ENCODE assay signal across 1 cellular context in the genomic region with DNA sequence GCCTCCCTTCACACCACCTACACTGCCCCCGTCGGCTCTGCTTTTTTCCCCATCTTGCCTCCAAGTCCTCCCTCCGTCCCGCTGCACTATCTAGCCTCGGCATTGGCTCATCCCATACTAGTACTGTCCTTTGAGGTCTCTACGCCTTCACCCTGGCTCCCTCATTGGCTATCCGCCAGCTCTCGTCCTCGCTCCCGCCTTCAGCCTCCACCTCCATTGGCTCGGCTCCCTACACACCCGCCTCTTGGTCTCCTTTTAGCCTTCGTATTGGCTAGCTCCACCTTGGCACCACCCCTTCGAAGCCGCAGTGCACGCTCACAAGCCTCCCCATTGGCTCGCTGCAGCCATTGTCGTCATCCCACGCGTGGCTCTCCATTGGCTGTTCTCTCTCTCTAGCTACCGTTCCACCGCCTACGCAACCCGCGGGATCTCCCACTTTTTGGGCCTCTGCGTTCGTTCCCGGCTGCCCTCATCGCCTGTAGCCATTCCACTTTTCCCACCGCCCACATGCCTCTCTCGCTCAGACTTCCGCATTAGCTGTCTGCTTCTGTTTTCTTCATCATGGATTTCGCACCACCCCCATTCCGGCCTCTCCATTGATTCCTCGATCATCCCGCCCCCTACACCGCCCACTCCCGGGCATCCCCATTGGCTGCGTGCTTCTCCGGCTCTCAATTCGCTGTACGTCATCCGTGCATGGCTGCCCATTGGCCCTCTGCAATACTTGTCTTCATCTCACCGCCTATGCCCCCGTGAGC.
TF ChIP-seq lines count a peak whose summit lies in the region.

No MANE protein-coding gene starts in this region.

TF ChIP-seq in HepG2, 621 proteins besides CTCF, POLR2A, EP300 and RAD21 (continues in another document):
- TF ChIP-seq NFYC (CRISPR knock-in tag; IDR thresholded peaks at IDR 0.05) (peak; percentile 90), GABPB1 (CRISPR knock-in tag; IDR thresholded peaks at IDR 0.05) (peak; percentile 54; the same call in 1 of the 2 replicates), U2AF2 (IDR thresholded peaks at IDR 0.05; ENCODE audit: low read depth, low read length) (no peak), ZNF143 (CRISPR knock-in tag; IDR thresholded peaks at IDR 0.05) (peak; percentile 68; the same call in 1 of the 2 replicates), NCOR1 (IDR thresholded peaks at IDR 0.05; ENCODE audit: borderline replicate concordance, low read length) (peak; percentile 43; the same call in 1 of the 2 replicates), THAP11 (CRISPR knock-in tag; IDR thresholded peaks at IDR 0.05) (peak; percentile 40; the same call in 1 of the 2 replicates), ZNF230 (CRISPR knock-in tag; IDR thresholded peaks at IDR 0.05) (no peak), NAIF1 (CRISPR knock-in tag; IDR thresholded peaks at IDR 0.05; ENCODE audit: borderline replicate concordance) (0 out of 2 replicates have a peak, but pooled peaks have one; percentile 29), SALL1 (CRISPR knock-in tag; IDR thresholded peaks at IDR 0.05) (peak; percentile 20; the same call in 1 of the 2 replicates), ZNF749 (CRISPR knock-in tag; IDR thresholded peaks at IDR 0.05; ENCODE audit: borderline replicate concordance) (no peak), ZBTB7A (CRISPR knock-in tag; IDR thresholded peaks at IDR 0.05) (no peak), TP53 (CRISPR knock-in tag; conservative IDR thresholded peaks at IDR 0.05) (no peak), ZIK1 (CRISPR knock-in tag; IDR thresholded peaks at IDR 0.05; ENCODE audit: borderline replicate concordance, low read depth) (peak; percentile 13; the same call in 1 of the 2 replicates), CREB1 (IDR thresholded peaks at IDR 0.05) (peak; percentile 90), CREB1 (CRISPR knock-in tag; IDR thresholded peaks at IDR 0.05) (peak; percentile 95), PHB2 (IDR thresholded peaks at IDR 0.05; ENCODE audit: partially characterized antibody) (no peak), MAZ (IDR thresholded peaks at IDR 0.05; ENCODE audit: borderline replicate concordance, low read depth, low read length) (no peak), MAZ (CRISPR knock-in tag; IDR thresholded peaks at IDR 0.05; ENCODE audit: low read depth) (no peak), SPEN (CRISPR knock-in tag; IDR thresholded peaks at IDR 0.05; ENCODE audit: low read depth) (0 out of 2 replicates have a peak, but pooled peaks have one; percentile 53), NCOA2 (CRISPR knock-in tag; IDR thresholded peaks at IDR 0.05) (0 out of 2 replicates have a peak, but pooled peaks have one; percentile 2), ZNF709 (CRISPR knock-in tag; IDR thresholded peaks at IDR 0.05) (no peak), CEBPG (CRISPR knock-in tag; IDR thresholded peaks at IDR 0.05) (peak; percentile 4; the same call in 1 of the 2 replicates), YY1 (IDR thresholded peaks at IDR 0.05; ENCODE audit: insufficient read depth, insufficient replicate concordance, low read depth, low read length) (peak; percentile 35), U2AF1 (optimal IDR thresholded peaks at IDR 0.05; ENCODE audit: low read depth, low read length) (no peak), NONO (IDR thresholded peaks at IDR 0.05) (no peak), NONO (CRISPR knock-in tag; conservative IDR thresholded peaks at IDR 0.05) (0 out of 2 replicates have a peak, but pooled peaks have one; percentile 4), POLR2AphosphoS2 (IDR thresholded peaks at IDR 0.05; ENCODE audit: low read depth, low read length) (no peak), KMT2B (CRISPR knock-in tag; IDR thresholded peaks at IDR 0.05) (peak; percentile 30; the same call in 1 of the 2 replicates), CREM (IDR thresholded peaks at IDR 0.05) (peak; percentile 95), CREM (CRISPR knock-in tag; IDR thresholded peaks at IDR 0.05) (no peak), SOX6 (IDR thresholded peaks at IDR 0.05) (no peak), SOX6 (CRISPR knock-in tag; IDR thresholded peaks at IDR 0.05) (no peak), SP4 (CRISPR knock-in tag; IDR thresholded peaks at IDR 0.05) (peak; percentile 68), GATAD1 (CRISPR knock-in tag; IDR thresholded peaks at IDR 0.05) (peak; percentile 69)
- TF ChIP-seq, protein P1, sequence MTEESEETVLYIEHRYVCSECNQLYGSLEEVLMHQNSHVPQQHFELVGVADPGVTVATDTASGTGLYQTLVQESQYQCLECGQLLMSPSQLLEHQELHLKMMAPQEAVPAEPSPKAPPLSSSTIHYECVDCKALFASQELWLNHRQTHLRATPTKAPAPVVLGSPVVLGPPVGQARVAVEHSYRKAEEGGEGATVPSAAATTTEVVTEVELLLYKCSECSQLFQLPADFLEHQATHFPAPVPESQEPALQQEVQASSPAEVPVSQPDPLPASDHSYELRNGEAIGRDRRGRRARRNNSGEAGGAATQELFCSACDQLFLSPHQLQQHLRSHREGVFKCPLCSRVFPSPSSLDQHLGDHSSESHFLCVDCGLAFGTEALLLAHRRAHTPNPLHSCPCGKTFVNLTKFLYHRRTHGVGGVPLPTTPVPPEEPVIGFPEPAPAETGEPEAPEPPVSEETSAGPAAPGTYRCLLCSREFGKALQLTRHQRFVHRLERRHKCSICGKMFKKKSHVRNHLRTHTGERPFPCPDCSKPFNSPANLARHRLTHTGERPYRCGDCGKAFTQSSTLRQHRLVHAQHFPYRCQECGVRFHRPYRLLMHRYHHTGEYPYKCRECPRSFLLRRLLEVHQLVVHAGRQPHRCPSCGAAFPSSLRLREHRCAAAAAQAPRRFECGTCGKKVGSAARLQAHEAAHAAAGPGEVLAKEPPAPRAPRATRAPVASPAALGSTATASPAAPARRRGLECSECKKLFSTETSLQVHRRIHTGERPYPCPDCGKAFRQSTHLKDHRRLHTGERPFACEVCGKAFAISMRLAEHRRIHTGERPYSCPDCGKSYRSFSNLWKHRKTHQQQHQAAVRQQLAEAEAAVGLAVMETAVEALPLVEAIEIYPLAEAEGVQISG (CRISPR knock-in tag; IDR thresholded peaks at IDR 0.05): peak; percentile 37; the same call in 1 of the 2 replicates
- TF ChIP-seq, protein P2, sequence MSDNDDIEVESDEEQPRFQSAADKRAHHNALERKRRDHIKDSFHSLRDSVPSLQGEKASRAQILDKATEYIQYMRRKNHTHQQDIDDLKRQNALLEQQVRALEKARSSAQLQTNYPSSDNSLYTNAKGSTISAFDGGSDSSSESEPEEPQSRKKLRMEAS (IDR thresholded peaks at IDR 0.05): peak; percentile 34; the same call in 1 of the 2 replicates
- TF ChIP-seq, protein P3, sequence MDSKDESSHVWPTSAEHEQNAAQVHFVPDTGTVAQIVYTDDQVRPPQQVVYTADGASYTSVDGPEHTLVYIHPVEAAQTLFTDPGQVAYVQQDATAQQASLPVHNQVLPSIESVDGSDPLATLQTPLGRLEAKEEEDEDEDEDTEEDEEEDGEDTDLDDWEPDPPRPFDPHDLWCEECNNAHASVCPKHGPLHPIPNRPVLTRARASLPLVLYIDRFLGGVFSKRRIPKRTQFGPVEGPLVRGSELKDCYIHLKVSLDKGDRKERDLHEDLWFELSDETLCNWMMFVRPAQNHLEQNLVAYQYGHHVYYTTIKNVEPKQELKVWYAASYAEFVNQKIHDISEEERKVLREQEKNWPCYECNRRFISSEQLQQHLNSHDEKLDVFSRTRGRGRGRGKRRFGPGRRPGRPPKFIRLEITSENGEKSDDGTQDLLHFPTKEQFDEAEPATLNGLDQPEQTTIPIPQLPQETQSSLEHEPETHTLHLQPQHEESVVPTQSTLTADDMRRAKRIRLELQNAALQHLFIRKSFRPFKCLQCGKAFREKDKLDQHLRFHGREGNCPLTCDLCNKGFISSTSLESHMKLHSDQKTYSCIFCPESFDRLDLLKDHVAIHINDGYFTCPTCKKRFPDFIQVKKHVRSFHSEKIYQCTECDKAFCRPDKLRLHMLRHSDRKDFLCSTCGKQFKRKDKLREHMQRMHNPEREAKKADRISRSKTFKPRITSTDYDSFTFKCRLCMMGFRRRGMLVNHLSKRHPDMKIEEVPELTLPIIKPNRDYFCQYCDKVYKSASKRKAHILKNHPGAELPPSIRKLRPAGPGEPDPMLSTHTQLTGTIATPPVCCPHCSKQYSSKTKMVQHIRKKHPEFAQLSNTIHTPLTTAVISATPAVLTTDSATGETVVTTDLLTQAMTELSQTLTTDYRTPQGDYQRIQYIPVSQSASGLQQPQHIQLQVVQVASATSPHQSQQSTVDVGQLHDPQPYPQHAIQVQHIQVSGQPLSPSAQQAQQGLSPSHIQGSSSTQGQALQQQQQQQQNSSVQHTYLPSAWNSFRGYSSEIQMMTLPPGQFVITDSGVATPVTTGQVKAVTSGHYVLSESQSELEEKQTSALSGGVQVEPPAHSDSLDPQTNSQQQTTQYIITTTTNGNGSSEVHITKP (CRISPR knock-in tag; IDR thresholded peaks at IDR 0.05; ENCODE audit: low read depth): 0 out of 2 replicates have a peak, but pooled peaks have one; percentile 51
- TF ChIP-seq, protein P4, sequence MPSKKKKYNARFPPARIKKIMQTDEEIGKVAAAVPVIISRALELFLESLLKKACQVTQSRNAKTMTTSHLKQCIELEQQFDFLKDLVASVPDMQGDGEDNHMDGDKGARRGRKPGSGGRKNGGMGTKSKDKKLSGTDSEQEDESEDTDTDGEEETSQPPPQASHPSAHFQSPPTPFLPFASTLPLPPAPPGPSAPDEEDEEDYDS (CRISPR knock-in tag; IDR thresholded peaks at IDR 0.05): peak; percentile 88
- TF ChIP-seq, protein P5, sequence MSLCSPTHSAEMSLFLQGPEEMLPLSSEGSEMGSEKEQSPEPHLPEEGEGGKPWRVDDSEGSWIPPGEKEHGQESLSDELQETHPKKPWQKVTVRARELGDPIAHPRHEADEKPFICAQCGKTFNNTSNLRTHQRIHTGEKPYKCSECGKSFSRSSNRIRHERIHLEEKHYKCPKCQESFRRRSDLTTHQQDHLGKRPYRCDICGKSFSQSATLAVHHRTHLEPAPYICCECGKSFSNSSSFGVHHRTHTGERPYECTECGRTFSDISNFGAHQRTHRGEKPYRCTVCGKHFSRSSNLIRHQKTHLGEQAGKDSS (CRISPR knock-in tag; IDR thresholded peaks at IDR 0.05; ENCODE audit: borderline replicate concordance, low read depth): no peak
- TF ChIP-seq, protein P6, sequence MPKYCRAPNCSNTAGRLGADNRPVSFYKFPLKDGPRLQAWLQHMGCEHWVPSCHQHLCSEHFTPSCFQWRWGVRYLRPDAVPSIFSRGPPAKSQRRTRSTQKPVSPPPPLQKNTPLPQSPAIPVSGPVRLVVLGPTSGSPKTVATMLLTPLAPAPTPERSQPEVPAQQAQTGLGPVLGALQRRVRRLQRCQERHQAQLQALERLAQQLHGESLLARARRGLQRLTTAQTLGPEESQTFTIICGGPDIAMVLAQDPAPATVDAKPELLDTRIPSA (CRISPR knock-in tag; IDR thresholded peaks at IDR 0.05; ENCODE audit: borderline replicate concordance): no peak
- TF ChIP-seq, protein P7, sequence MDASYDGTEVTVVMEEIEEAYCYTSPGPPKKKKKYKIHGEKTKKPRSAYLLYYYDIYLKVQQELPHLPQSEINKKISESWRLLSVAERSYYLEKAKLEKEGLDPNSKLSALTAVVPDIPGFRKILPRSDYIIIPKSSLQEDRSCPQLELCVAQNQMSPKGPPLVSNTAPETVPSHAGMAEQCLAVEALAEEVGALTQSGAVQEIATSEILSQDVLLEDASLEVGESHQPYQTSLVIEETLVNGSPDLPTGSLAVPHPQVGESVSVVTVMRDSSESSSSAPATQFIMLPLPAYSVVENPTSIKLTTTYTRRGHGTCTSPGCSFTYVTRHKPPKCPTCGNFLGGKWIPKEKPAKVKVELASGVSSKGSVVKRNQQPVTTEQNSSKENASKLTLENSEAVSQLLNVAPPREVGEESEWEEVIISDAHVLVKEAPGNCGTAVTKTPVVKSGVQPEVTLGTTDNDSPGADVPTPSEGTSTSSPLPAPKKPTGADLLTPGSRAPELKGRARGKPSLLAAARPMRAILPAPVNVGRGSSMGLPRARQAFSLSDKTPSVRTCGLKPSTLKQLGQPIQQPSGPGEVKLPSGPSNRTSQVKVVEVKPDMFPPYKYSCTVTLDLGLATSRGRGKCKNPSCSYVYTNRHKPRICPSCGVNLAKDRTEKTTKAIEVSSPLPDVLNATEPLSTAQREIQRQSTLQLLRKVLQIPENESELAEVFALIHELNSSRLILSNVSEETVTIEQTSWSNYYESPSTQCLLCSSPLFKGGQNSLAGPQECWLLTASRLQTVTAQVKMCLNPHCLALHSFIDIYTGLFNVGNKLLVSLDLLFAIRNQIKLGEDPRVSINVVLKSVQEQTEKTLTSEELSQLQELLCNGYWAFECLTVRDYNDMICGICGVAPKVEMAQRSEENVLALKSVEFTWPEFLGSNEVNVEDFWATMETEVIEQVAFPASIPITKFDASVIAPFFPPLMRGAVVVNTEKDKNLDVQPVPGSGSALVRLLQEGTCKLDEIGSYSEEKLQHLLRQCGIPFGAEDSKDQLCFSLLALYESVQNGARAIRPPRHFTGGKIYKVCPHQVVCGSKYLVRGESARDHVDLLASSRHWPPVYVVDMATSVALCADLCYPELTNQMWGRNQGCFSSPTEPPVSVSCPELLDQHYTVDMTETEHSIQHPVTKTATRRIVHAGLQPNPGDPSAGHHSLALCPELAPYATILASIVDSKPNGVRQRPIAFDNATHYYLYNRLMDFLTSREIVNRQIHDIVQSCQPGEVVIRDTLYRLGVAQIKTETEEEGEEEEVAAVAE (CRISPR knock-in tag; IDR thresholded peaks at IDR 0.05; ENCODE audit: borderline replicate concordance): peak; percentile 83
- TF ChIP-seq, protein P8, sequence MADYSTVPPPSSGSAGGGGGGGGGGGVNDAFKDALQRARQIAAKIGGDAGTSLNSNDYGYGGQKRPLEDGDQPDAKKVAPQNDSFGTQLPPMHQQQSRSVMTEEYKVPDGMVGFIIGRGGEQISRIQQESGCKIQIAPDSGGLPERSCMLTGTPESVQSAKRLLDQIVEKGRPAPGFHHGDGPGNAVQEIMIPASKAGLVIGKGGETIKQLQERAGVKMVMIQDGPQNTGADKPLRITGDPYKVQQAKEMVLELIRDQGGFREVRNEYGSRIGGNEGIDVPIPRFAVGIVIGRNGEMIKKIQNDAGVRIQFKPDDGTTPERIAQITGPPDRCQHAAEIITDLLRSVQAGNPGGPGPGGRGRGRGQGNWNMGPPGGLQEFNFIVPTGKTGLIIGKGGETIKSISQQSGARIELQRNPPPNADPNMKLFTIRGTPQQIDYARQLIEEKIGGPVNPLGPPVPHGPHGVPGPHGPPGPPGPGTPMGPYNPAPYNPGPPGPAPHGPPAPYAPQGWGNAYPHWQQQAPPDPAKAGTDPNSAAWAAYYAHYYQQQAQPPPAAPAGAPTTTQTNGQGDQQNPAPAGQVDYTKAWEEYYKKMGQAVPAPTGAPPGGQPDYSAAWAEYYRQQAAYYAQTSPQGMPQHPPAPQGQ (CRISPR knock-in tag; IDR thresholded peaks at IDR 0.05; ENCODE audit: borderline replicate concordance): no peak
- TF ChIP-seq, protein P9, sequence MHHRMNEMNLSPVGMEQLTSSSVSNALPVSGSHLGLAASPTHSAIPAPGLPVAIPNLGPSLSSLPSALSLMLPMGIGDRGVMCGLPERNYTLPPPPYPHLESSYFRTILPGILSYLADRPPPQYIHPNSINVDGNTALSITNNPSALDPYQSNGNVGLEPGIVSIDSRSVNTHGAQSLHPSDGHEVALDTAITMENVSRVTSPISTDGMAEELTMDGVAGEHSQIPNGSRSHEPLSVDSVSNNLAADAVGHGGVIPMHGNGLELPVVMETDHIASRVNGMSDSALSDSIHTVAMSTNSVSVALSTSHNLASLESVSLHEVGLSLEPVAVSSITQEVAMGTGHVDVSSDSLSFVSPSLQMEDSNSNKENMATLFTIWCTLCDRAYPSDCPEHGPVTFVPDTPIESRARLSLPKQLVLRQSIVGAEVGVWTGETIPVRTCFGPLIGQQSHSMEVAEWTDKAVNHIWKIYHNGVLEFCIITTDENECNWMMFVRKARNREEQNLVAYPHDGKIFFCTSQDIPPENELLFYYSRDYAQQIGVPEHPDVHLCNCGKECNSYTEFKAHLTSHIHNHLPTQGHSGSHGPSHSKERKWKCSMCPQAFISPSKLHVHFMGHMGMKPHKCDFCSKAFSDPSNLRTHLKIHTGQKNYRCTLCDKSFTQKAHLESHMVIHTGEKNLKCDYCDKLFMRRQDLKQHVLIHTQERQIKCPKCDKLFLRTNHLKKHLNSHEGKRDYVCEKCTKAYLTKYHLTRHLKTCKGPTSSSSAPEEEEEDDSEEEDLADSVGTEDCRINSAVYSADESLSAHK (CRISPR knock-in tag; IDR thresholded peaks at IDR 0.05; ENCODE audit: borderline replicate concordance): no peak
